9 cellular contexts compared by ENCODE assay signal in genomic region chrX:49174723-49175122, GRCh38. TPM values are rescaled to one million over a fixed set of nuclear protein-coding genes. Genes with fewer than 3 reads are reported as not detected.
DNase-seq lines count a peak whose midpoint lies in the region; TF ChIP-seq lines count a peak whose summit lies in the region.
"Had no signal": no experiment of that assay in that cellular context is flagged by ENCODE, and none has a peak within 500 bp of the region (broad histone marks: within the 10 kb centered on the region; RNA-seq: fewer than 3 reads in every experiment).

No MANE protein-coding gene starts in this region.

- peaks cover 19% of the 10 kb centered on the region for H3K4me1 ChIP-seq in Loucy (ENCODE audit: insufficient read depth, low read length, poor library complexity, severe bottlenecking)

- no peaks in the 10 kb centered on the region for H3K9me3 ChIP-seq in Loucy (ENCODE audit: insufficient read depth, low read depth, low read length)

- intact Hi-C loops in posterior vena cava (cut with DNase I): no loop called here

- peaks cover 24% of the 10 kb centered on the region for H3K79me2 ChIP-seq in Loucy (ENCODE audit: insufficient read depth, low read length)

- DNase-seq in EH (ENCODE audit: low read depth) (peak; percentile 7), epithelial cell of esophagus (ENCODE audit: low read depth) (peak; percentile 47), HK-2 (ENCODE audit: unreplicated experiment) (no peak), posterior vena cava (ENCODE audit: low spot score) (no peak), SHP77 treated with DMSO at 0.1 percent for 48 hours (lab: John Stamatoyannopoulos, UW) (no peak)
- DNase-seq: endodermal cell; SIG-M5; stimulated activated naive CD4-positive, alpha-beta T cell treated with Interleukin-2 at 50 U/mL for 16 hours had no signal

- no peaks in the 10 kb centered on the region for H3K9me2 ChIP-seq in Loucy (replicated peaks; ENCODE audit: low read depth, low read length)

- no peak overlapping the region for H3K4me3 ChIP-seq in Loucy (ENCODE audit: low read length, poor library complexity, severe bottlenecking)
- H3K4me3 ChIP-seq in epithelial cell of esophagus (ENCODE audit: low read length): no peak overlapping the region

- no peak for TF ChIP-seq CTCF in Loucy (conservative IDR thresholded peaks at IDR 0.05; ENCODE audit: low read length)
- no peak for TF ChIP-seq CTCF in epithelial cell of esophagus (IDR thresholded peaks at IDR 0.05; ENCODE audit: insufficient read depth, low read depth, low read length, missing control alignments)

- no peaks in the 10 kb centered on the region for H3K27me3 ChIP-seq in Loucy (ENCODE audit: insufficient read depth, low read length, poor library complexity, severe bottlenecking)

- H3K4me2 ChIP-seq in Loucy (ENCODE audit: low read depth, low read length, poor library complexity, severe bottlenecking): peak overlapping the region; percentile 94

- no peak overlapping the region for H3K9ac ChIP-seq in Loucy (ENCODE audit: low read depth, low read length, poor library complexity, severe bottlenecking)

- H4K20me1 ChIP-seq in Loucy (ENCODE audit: insufficient read depth, low read length, poor library complexity, severe bottlenecking): peaks cover 15% of the 10 kb centered on the region

- H3K36me3 ChIP-seq in Loucy (ENCODE audit: insufficient read depth, low read length): no peaks in the 10 kb centered on the region

- no peak overlapping the region for H2AFZ ChIP-seq in Loucy (ENCODE audit: low read length)

- H3F3A ChIP-seq in Loucy (ENCODE audit: low read depth): no peaks in the 10 kb centered on the region

RNA-seq across cellular contexts. Expression of gene PLP2, which starts 3.0 kb away (rescaled TPM):
- total RNA-seq in posterior vena cava: 100 to 1,000 TPM; 187 to 238 TPM

RNA-seq across cellular contexts. Expression of gene PRICKLE3, which starts 11.4 kb away (rescaled TPM):
- 1 to 10 TPM; 7.3 to 8.0 TPM for total RNA-seq in posterior vena cava

RNA-seq across cellular contexts. Expression of gene MAGIX, which starts 12.2 kb away (rescaled TPM):
- 1 to 10 TPM; 1.3 to 2.8 TPM for total RNA-seq in posterior vena cava

RNA-seq across cellular contexts. Expression of gene SYP, which starts 25.3 kb away (rescaled TPM):
- 1 to 10 TPM; 1.1 to 1.5 TPM for total RNA-seq in posterior vena cava

RNA-seq across cellular contexts. Expression of gene GPKOW, which starts 51.2 kb away (rescaled TPM):
- 10 to 100 TPM; 12.9 to 15.9 TPM for total RNA-seq in posterior vena cava

Comparison
In these comparisons a context has a peak if more than half of its experiments do, and no peak if none do; other contexts are left out.
1. DNase-seq: peak in EH (single experiment) and epithelial cell of esophagus (single experiment); none in HK-2 (single experiment), posterior vena cava (single experiment) and SHP77 treated with DMSO at 0.1 percent for 48 hours (single experiment).